8 cellular contexts compared by ENCODE assay signal in genomic region chr3:185823280-185824044, GRCh38. TPM values are rescaled to one million over a fixed set of nuclear protein-coding genes. Genes with fewer than 3 reads are reported as not detected.
DNase-seq lines count a peak whose midpoint lies in the region; ATAC-seq and TF ChIP-seq lines count a peak whose summit lies in the region.

No MANE protein-coding gene starts in this region.

- TF ChIP-seq CTCF in CD8-positive, alpha-beta T cell (IDR thresholded peaks at IDR 0.05): no peak
- no peak for TF ChIP-seq CTCF in esophagus muscularis mucosa (IDR thresholded peaks at IDR 0.05)

- peaks cover 2% of the 10 kb centered on the region for H3K9me3 Mint-ChIP-seq in CD8-positive, alpha-beta T cell
- H3K9me3 Mint-ChIP-seq in naive B cell: no peaks in the 10 kb centered on the region

- peaks cover 4% of the 10 kb centered on the region for H3K4me1 ChIP-seq in CD8-positive, alpha-beta T cell (ENCODE audit: insufficient read depth, low read length)
- peaks cover 20 to 38% (median 35%) of the 10 kb centered on the region in 4 donors for H3K4me1 ChIP-seq in esophagus muscularis mucosa

- peaks cover 27% of the 10 kb centered on the region for H3K27me3 ChIP-seq in CD8-positive, alpha-beta T cell (ENCODE audit: insufficient read depth, low read length)
- H3K27me3 ChIP-seq in esophagus muscularis mucosa: peaks cover 10 to 94% (median 53%) of the 10 kb centered on the region in 4 donors

- no peak overlapping the region for H3K27ac ChIP-seq in CD8-positive, alpha-beta T cell (ENCODE audit: low read depth, low read length)
- H3K27ac ChIP-seq in esophagus muscularis mucosa (replicated peaks in 1 of 4): peak overlapping the region; percentile 44 to 79 (median 77)

- H3K4me3 Mint-ChIP-seq in CD8-positive, alpha-beta T cell: peak overlapping the region; percentile 79
- H3K4me3 Mint-ChIP-seq in naive B cell: peak overlapping the region; percentile 84 to 95 (median 91)

- TF ChIP-seq EP300 in esophagus muscularis mucosa (IDR thresholded peaks at IDR 0.05): no peak

- POLR2A ChIA-PET in CD8-positive, alpha-beta T cell (lab: Charles Lee): no interaction called here

- intact Hi-C loops in CD8-positive, alpha-beta T cell (cut with DNase I, micrococcal nuclease): no loop called here
- intact Hi-C loops in esophagus muscularis mucosa (cut with DNase I): no loop called here

- H3K27me3 Mint-ChIP-seq in CD8-positive, alpha-beta T cell (ENCODE audit: low read depth): peaks cover 65% of the 10 kb centered on the region
- peaks cover 49 to 68% (median 53%) of the 10 kb centered on the region in 3 donors for H3K27me3 Mint-ChIP-seq in naive B cell

- CTCF ChIA-PET in CD8-positive, alpha-beta T cell (lab: Charles Lee): no interaction called here

- no peak overlapping the region for H3K27ac Mint-ChIP-seq in CD8-positive, alpha-beta T cell
- H3K27ac Mint-ChIP-seq in naive B cell: peak overlapping the region in 1 of 6 donors; percentile 68

- 2% methylated on average over 36 of the region's 79 CpGs for WGBS in esophagus muscularis mucosa

- TF ChIP-seq POLR2A in esophagus muscularis mucosa (IDR thresholded peaks at IDR 0.05; ENCODE audit: low read depth): no peak

- H3K36me3 ChIP-seq in CD8-positive, alpha-beta T cell (ENCODE audit: insufficient read depth, low read length): no peaks in the 10 kb centered on the region
- H3K36me3 ChIP-seq in esophagus muscularis mucosa: no peaks in the 10 kb centered on the region

- H3K36me3 Mint-ChIP-seq in CD8-positive, alpha-beta T cell: no peaks in the 10 kb centered on the region
- H3K36me3 Mint-ChIP-seq in naive B cell: peaks cover 0 to 7% of the 10 kb centered on the region in 2 donors

- peaks cover 20% of the 10 kb centered on the region for H3K4me1 Mint-ChIP-seq in CD8-positive, alpha-beta T cell (ENCODE audit: low read depth)
- H3K4me1 Mint-ChIP-seq in naive B cell: peaks cover 15 to 16% (median 16%) of the 10 kb centered on the region in 3 donors

- no peak for ATAC-seq in CD8-positive, alpha-beta T cell
- ATAC-seq in naive B cell (ENCODE audit: low read depth in 2 of 2) (peak; percentile 28 to 34), GM18502 (IDR thresholded peaks at IDR 0.05; ENCODE audit: poor library complexity, unreplicated experiment) (no peak), GM21529 (IDR thresholded peaks at IDR 0.05; ENCODE audit: unreplicated experiment) (no peak)

- H3K9me3 ChIP-seq in CD8-positive, alpha-beta T cell (ENCODE audit: low read length): no peaks in the 10 kb centered on the region
- H3K9me3 ChIP-seq in esophagus muscularis mucosa: no peaks in the 10 kb centered on the region

- peak overlapping the region; percentile 35 for H3K4me3 ChIP-seq in CD8-positive, alpha-beta T cell (ENCODE audit: low read depth, low read length)
- peak overlapping the region; percentile 62 to 82 (median 64) for H3K4me3 ChIP-seq in esophagus muscularis mucosa

- peak in 2 of 7 experiments; percentile 11 to 53 for DNase-seq in CD8-positive, alpha-beta T cell
- DNase-seq in HuH-7.5 (ENCODE audit: low spot score) (peak; percentile 29), esophagus muscularis mucosa (ENCODE audit: extremely low spot score) (no peak), naive B cell (peak; percentile 18), SW 1271 (lab: John Stamatoyannopoulos, UW) (no peak)
- DNase-seq in activated CD4-positive, alpha-beta T cell treated with anti-CD3 and anti-CD28 coated beads, Interleukin-2, amount 50 U/mL, for 48 hours: peak; percentile 23 to 25

RNA-seq across cellular contexts. Expression of gene IGF2BP2, which starts 1.4 kb away (rescaled TPM):
- total RNA-seq in CD8-positive, alpha-beta T cell: not detected
- 1 to 10 TPM; 5.4 to 7.9 (median 6.2) TPM for total RNA-seq in esophagus muscularis mucosa
- under 1 TPM in 1 of 6 donors, not detected in 5; 0.31 TPM for polyA plus RNA-seq in naive B cell (ENCODE audit: low read depth in 6 of 6)

Comparison
In these comparisons a context has a peak if more than half of its experiments do, and no peak if none do; other contexts are left out.
1. ATAC-seq: peak in naive B cell (2 of 2); none in CD8-positive, alpha-beta T cell (single experiment), GM18502 (single experiment) and GM21529 (single experiment).
2. DNase-seq: peak in HuH-7.5 (single experiment), activated CD4-positive, alpha-beta T cell treated with anti-CD3 and anti-CD28 coated beads, Interleukin-2, amount 50 U/mL, for 48 hours (2 of 2) and naive B cell (single experiment); none in esophagus muscularis mucosa (single experiment) and SW 1271 (0 of 2).
3. RNA of gene IGF2BP2, which starts 1.4 kb away (total RNA-seq): 5.4 to 7.9 TPM in esophagus muscularis mucosa; not detected in CD8-positive, alpha-beta T cell; every median in the first group is over 4 times any median in the second.